7 cellular contexts compared by ENCODE assay signal in genomic region chr17:68248199-68248825, GRCh38. TPM values are rescaled to one million over a fixed set of nuclear protein-coding genes. Genes with fewer than 3 reads are reported as not detected.
A peak's percentile ranks its signal among the peaks of the same experiment; 100 is the strongest.
DNase-seq lines count a peak whose midpoint lies in the region; ATAC-seq and TF ChIP-seq lines count a peak whose summit lies in the region.

No MANE protein-coding gene starts in this region.

- H3K4me3 Mint-ChIP-seq in IgD-negative memory B cell (peak overlapping the region; percentile 91 to 98 (median 94)), glutamatergic neuron (ENCODE audit: unreplicated experiment) (peak overlapping the region; percentile 86)
- peak overlapping the region; percentile 88 for H3K4me3 Mint-ChIP-seq in activated T-helper 1 cell treated with anti-CD3 and anti-CD28 coated beads, Interleukin-12 subunit alpha, Interleukin-12 subunit beta, Interleukin-2, Interleukin-4 antibody, amounts not matched to agents 30 ng/mL and 10 ng/mL and 1 ng/mL, durations not matched to agents 14 hours and 24 hours and 36 hours

- no peaks in the 10 kb centered on the region for H3K36me3 ChIP-seq in parathyroid adenoma (ENCODE audit: control insufficient read depth, insufficient read depth, low read length)

- peak overlapping the region; percentile 97 for H2AFZ ChIP-seq in parathyroid adenoma

- H3K9me3 Mint-ChIP-seq in IgD-negative memory B cell: no peaks in the 10 kb centered on the region
- no peaks in the 10 kb centered on the region for H3K9me3 Mint-ChIP-seq in activated T-helper 1 cell treated with anti-CD3 and anti-CD28 coated beads, Interleukin-12 subunit alpha, Interleukin-12 subunit beta, Interleukin-2, Interleukin-4 antibody, amounts not matched to agents 30 ng/mL and 10 ng/mL and 1 ng/mL, durations not matched to agents 14 hours and 24 hours and 36 hours
- H3K9me3 Mint-ChIP-seq in glutamatergic neuron (ENCODE audit: unreplicated experiment): peaks cover 6% of the 10 kb centered on the region

- no peaks in the 10 kb centered on the region for H3K27me3 ChIP-seq in parathyroid adenoma (ENCODE audit: control insufficient read depth, insufficient read depth, low read length)

- ATAC-seq in GM21526 (IDR thresholded peaks at IDR 0.05; ENCODE audit: low FRiP score, unreplicated experiment): peak; percentile 22

- H3K4me1 Mint-ChIP-seq in IgD-negative memory B cell: peaks cover 32 to 37% (median 33%) of the 10 kb centered on the region in 3 donors
- peaks cover 55% of the 10 kb centered on the region for H3K4me1 Mint-ChIP-seq in activated T-helper 1 cell treated with anti-CD3 and anti-CD28 coated beads, Interleukin-12 subunit alpha, Interleukin-12 subunit beta, Interleukin-2, Interleukin-4 antibody, amounts not matched to agents 30 ng/mL and 10 ng/mL and 1 ng/mL, durations not matched to agents 14 hours and 24 hours and 36 hours (ENCODE audit: low read depth)
- peaks cover 5% of the 10 kb centered on the region for H3K4me1 Mint-ChIP-seq in glutamatergic neuron (ENCODE audit: low read depth, unreplicated experiment)

- no peaks in the 10 kb centered on the region for H3K79me2 ChIP-seq in parathyroid adenoma

- peak overlapping the region; percentile 86 for H3K9ac ChIP-seq in parathyroid adenoma

- peak; percentile 82 for DNase-seq in GM03348 (ENCODE audit: low spot score)
- DNase-seq in activated T-helper 1 cell treated with anti-CD3 and anti-CD28 coated beads, Interleukin-12 subunit alpha, Interleukin-12 subunit beta, Interleukin-2, Interleukin-4 antibody, amounts not matched to agents 30 ng/mL and 10 ng/mL and 1 ng/mL, durations not matched to agents 14 hours and 24 hours and 36 hours (ENCODE audit: low spot score): no peak
- DNase-seq in glutamatergic neuron: no peak
- DNase-seq in NCI-H187 treated with DMSO at 0.1 percent for 48 hours (lab: John Stamatoyannopoulos, UW): no peak

- intact Hi-C loops in activated T-helper 1 cell treated with anti-CD3 and anti-CD28 coated beads, Interleukin-12 subunit alpha, Interleukin-12 subunit beta, Interleukin-2, Interleukin-4 antibody, amounts not matched to agents 30 ng/mL and 10 ng/mL and 1 ng/mL, durations not matched to agents 14 hours and 24 hours and 36 hours (cut with micrococcal nuclease): loop anchor here (1.0 to 10.0 kb wide), 7 partner anchors 42 to 424 kb away; partner anchors contain the start of genes ARSG, BPTF, PRKAR1A and SLC16A6

- H3K27ac ChIP-seq in parathyroid adenoma: peak overlapping the region; percentile 88

- H3K27ac Mint-ChIP-seq in IgD-negative memory B cell (peak overlapping the region; percentile 98 to 99 (median 99)), glutamatergic neuron (ENCODE audit: unreplicated experiment) (peak overlapping the region; percentile 57)
- peak overlapping the region; percentile 96 for H3K27ac Mint-ChIP-seq in activated T-helper 1 cell treated with anti-CD3 and anti-CD28 coated beads, Interleukin-12 subunit alpha, Interleukin-12 subunit beta, Interleukin-2, Interleukin-4 antibody, amounts not matched to agents 30 ng/mL and 10 ng/mL and 1 ng/mL, durations not matched to agents 14 hours and 24 hours and 36 hours

- peak overlapping the region; percentile 95 for H3K4me2 ChIP-seq in parathyroid adenoma (ENCODE audit: low read length)

- TF ChIP-seq CTCF in glutamatergic neuron (IDR thresholded peaks at IDR 0.05; ENCODE audit: partially characterized antibody, unreplicated experiment): no peak
- no peak for TF ChIP-seq CTCF in parathyroid adenoma (IDR thresholded peaks at IDR 0.05)

- H3K27me3 Mint-ChIP-seq in IgD-negative memory B cell (no peaks in the 10 kb centered on the region), glutamatergic neuron (ENCODE audit: unreplicated experiment) (peaks cover 6% of the 10 kb centered on the region)
- H3K27me3 Mint-ChIP-seq in activated T-helper 1 cell treated with anti-CD3 and anti-CD28 coated beads, Interleukin-12 subunit alpha, Interleukin-12 subunit beta, Interleukin-2, Interleukin-4 antibody, amounts not matched to agents 30 ng/mL and 10 ng/mL and 1 ng/mL, durations not matched to agents 14 hours and 24 hours and 36 hours (ENCODE audit: insufficient read depth): no peaks in the 10 kb centered on the region

- H3K36me3 Mint-ChIP-seq in IgD-negative memory B cell (peaks cover 4% of the 10 kb centered on the region), glutamatergic neuron (ENCODE audit: unreplicated experiment) (peaks cover 5% of the 10 kb centered on the region)
- peaks cover 30% of the 10 kb centered on the region for H3K36me3 Mint-ChIP-seq in activated T-helper 1 cell treated with anti-CD3 and anti-CD28 coated beads, Interleukin-12 subunit alpha, Interleukin-12 subunit beta, Interleukin-2, Interleukin-4 antibody, amounts not matched to agents 30 ng/mL and 10 ng/mL and 1 ng/mL, durations not matched to agents 14 hours and 24 hours and 36 hours (ENCODE audit: low read depth)

- peak overlapping the region; percentile 77 for H3K4me3 ChIP-seq in parathyroid adenoma (ENCODE audit: low read depth, low read length)

- no peaks in the 10 kb centered on the region for H3K4me1 ChIP-seq in parathyroid adenoma

- no peaks in the 10 kb centered on the region for H3K9me3 ChIP-seq in parathyroid adenoma (ENCODE audit: control insufficient read depth, low read length)

RNA-seq across cellular contexts. Expression of gene AMZ2, which starts 0.5 kb away (rescaled TPM):
- 80.0 TPM for polyA plus RNA-seq in IgD-negative memory B cell
- total RNA-seq in activated T-helper 1 cell treated with anti-CD3 and anti-CD28 coated beads, Interleukin-12 subunit alpha, Interleukin-12 subunit beta, Interleukin-2, Interleukin-4 antibody, amounts not matched to agents 30 ng/mL and 10 ng/mL and 1 ng/mL, durations not matched to agents 14 hours and 24 hours and 36 hours: 67.3 and 75.7 TPM in 2 replicates
- total RNA-seq in glutamatergic neuron (ENCODE audit: unreplicated experiment): 68.5 TPM

RNA-seq across cellular contexts. Expression of gene SLC16A6, which starts 42.6 kb away (rescaled TPM):
- polyA plus RNA-seq in IgD-negative memory B cell: 0.33 TPM
- 3.0 and 3.8 TPM in 2 replicates for total RNA-seq in activated T-helper 1 cell treated with anti-CD3 and anti-CD28 coated beads, Interleukin-12 subunit alpha, Interleukin-12 subunit beta, Interleukin-2, Interleukin-4 antibody, amounts not matched to agents 30 ng/mL and 10 ng/mL and 1 ng/mL, durations not matched to agents 14 hours and 24 hours and 36 hours
- total RNA-seq in glutamatergic neuron (ENCODE audit: unreplicated experiment): 0.25 TPM

RNA-seq across cellular contexts. Expression of gene ARSG, which starts 43.0 kb away (rescaled TPM):
- 10.6 TPM for polyA plus RNA-seq in IgD-negative memory B cell
- total RNA-seq in activated T-helper 1 cell treated with anti-CD3 and anti-CD28 coated beads, Interleukin-12 subunit alpha, Interleukin-12 subunit beta, Interleukin-2, Interleukin-4 antibody, amounts not matched to agents 30 ng/mL and 10 ng/mL and 1 ng/mL, durations not matched to agents 14 hours and 24 hours and 36 hours: 5.5 and 6.7 TPM in 2 replicates
- total RNA-seq in glutamatergic neuron (ENCODE audit: unreplicated experiment): 1.9 TPM
